1 cellular context compared by ENCODE assay signal in the genomic region with DNA sequence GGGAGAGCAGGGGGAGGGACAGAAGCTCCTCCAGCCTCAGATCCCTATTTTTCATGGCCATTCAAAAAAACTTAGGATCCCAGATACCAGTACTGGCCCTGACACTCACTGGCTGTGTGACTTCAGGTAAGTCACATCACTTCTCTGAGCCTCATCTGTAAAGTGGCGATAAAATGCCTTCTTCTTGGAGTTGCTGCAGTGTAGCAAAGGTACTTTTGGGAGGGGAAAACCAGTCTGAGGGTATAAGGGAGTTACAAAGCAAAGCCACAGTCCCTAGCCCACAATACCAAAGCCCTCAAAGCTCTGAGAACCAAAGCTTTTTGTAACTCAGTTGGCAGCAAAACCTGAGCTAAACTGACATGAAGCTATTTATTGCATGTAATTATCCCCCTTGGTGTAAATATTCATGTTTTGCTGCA.
TF ChIP-seq lines count a peak whose summit lies in the region.

No MANE protein-coding gene starts in this region.

TF ChIP-seq in HEK293, 187 proteins besides CTCF, POLR2A, EP300 and RAD21 (continued from another document):
- TF ChIP-seq, protein P1, sequence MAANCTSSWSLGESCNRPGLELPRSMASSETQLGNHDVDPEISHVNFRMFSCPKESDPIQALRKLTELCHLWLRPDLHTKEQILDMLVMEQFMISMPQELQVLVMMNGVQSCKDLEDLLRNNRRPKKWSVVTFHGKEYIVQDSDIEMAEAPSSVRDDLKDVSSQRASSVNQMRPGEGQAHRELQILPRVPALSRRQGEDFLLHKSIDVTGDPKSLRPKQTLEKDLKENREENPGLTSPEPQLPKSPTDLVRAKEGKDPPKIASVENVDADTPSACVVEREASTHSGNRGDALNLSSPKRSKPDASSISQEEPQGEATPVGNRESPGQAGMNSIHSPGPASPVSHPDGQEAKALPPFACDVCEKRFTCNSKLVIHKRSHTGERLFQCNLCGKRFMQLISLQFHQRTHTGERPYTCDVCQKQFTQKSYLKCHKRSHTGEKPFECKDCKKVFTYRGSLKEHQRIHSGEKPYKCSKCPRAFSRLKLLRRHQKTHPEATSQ (tag by site-specific recombination; IDR thresholded peaks at IDR 0.05): no peak
- TF ChIP-seq ZBTB48 (tag by site-specific recombination; IDR thresholded peaks at IDR 0.05) (0 out of 2 replicates have a peak, but pooled peaks have one; percentile 39), PRDM1 (tag by site-specific recombination; IDR thresholded peaks at IDR 0.05) (no peak), ZNF830 (tag by site-specific recombination; IDR thresholded peaks at IDR 0.05; ENCODE audit: low read depth) (peak; percentile 70; the same call in 1 of the 2 replicates), ZNF560 (tag by site-specific recombination; IDR thresholded peaks at IDR 0.05; ENCODE audit: borderline replicate concordance) (no peak), MZF1 (tag by site-specific recombination; IDR thresholded peaks at IDR 0.05; ENCODE audit: borderline replicate concordance) (no peak), SP3 (tag by site-specific recombination; IDR thresholded peaks at IDR 0.05) (no peak), ZNF670 (tag by site-specific recombination; IDR thresholded peaks at IDR 0.05; ENCODE audit: low read depth) (no peak), ZNF366 (tag by site-specific recombination; conservative IDR thresholded peaks at IDR 0.05) (no peak), KLF10 (tag by site-specific recombination; IDR thresholded peaks at IDR 0.05) (0 out of 2 replicates have a peak, but pooled peaks have one; percentile 63), ZNF629 (tag by site-specific recombination; IDR thresholded peaks at IDR 0.05) (no peak), ZNF140 (tag by site-specific recombination; IDR thresholded peaks at IDR 0.05) (no peak), KLF8 (tag by site-specific recombination; IDR thresholded peaks at IDR 0.05) (no peak), BCL11B (tag by site-specific recombination; IDR thresholded peaks at IDR 0.05; ENCODE audit: low read depth) (no peak), HOXA7 (CRISPR knock-in tag; IDR thresholded peaks at IDR 0.05; ENCODE audit: borderline replicate concordance) (no peak), SCRT2 (tag by site-specific recombination; IDR thresholded peaks at IDR 0.05) (no peak), ZNF626 (tag by site-specific recombination; IDR thresholded peaks at IDR 0.05) (no peak), ATF2 (tag by site-specific recombination; IDR thresholded peaks at IDR 0.05; ENCODE audit: low read depth) (no peak), ZNF677 (tag by site-specific recombination; IDR thresholded peaks at IDR 0.05) (no peak), ZBTB26 (tag by site-specific recombination; optimal IDR thresholded peaks at IDR 0.05) (no peak), ZNF548 (tag by site-specific recombination; IDR thresholded peaks at IDR 0.05) (no peak), ZNF776 (tag by site-specific recombination; IDR thresholded peaks at IDR 0.05; ENCODE audit: borderline replicate concordance) (no peak), ZNF701 (tag by site-specific recombination; IDR thresholded peaks at IDR 0.05) (no peak), ZNF843 (tag by site-specific recombination; IDR thresholded peaks at IDR 0.05) (no peak)
- TF ChIP-seq, protein P2, sequence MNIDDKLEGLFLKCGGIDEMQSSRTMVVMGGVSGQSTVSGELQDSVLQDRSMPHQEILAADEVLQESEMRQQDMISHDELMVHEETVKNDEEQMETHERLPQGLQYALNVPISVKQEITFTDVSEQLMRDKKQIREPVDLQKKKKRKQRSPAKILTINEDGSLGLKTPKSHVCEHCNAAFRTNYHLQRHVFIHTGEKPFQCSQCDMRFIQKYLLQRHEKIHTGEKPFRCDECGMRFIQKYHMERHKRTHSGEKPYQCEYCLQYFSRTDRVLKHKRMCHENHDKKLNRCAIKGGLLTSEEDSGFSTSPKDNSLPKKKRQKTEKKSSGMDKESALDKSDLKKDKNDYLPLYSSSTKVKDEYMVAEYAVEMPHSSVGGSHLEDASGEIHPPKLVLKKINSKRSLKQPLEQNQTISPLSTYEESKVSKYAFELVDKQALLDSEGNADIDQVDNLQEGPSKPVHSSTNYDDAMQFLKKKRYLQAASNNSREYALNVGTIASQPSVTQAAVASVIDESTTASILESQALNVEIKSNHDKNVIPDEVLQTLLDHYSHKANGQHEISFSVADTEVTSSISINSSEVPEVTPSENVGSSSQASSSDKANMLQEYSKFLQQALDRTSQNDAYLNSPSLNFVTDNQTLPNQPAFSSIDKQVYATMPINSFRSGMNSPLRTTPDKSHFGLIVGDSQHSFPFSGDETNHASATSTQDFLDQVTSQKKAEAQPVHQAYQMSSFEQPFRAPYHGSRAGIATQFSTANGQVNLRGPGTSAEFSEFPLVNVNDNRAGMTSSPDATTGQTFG (tag by site-specific recombination; IDR thresholded peaks at IDR 0.05; ENCODE audit: borderline replicate concordance): no peak
